8 cellular contexts compared by ENCODE assay signal in genomic region chr14:91415794-91416743, GRCh38. TPM values are rescaled to one million over a fixed set of nuclear protein-coding genes. Genes with fewer than 3 reads are reported as not detected.
DNase-seq lines count a peak whose midpoint lies in the region; ATAC-seq and TF ChIP-seq lines count a peak whose summit lies in the region.

No MANE protein-coding gene starts in this region.

- peak; percentile 67 for DNase-seq in stimulated activated naive B cell treated with anti-CD40 and anti-IgM and Interleukin-4, amounts not matched to agents 10 μg/mL and 1 μg/mL and 100 μg/mL, for 72 hours
- DNase-seq in NCI-H1048 (lab: John Stamatoyannopoulos, UW) = no peak

- H3K4me3 ChIP-seq in OCI-LY3 (ENCODE audit: low read length) (peak overlapping the region; percentile 85), liver (ENCODE audit: low read depth in 1 of 3, low read length in 3 of 3) (peak overlapping the region; percentile 45 to 71 (median 63))

- H4K20me1 ChIP-seq in OCI-LY3 (ENCODE audit: insufficient read depth, low read length) = peaks cover 40% of the 10 kb centered on the region

- peak; percentile 47 for ATAC-seq in HG03097 (IDR thresholded peaks at IDR 0.05; ENCODE audit: low FRiP score, unreplicated experiment)
- peak; percentile 72 to 74 for ATAC-seq in stimulated activated naive B cell treated with anti-CD40 and anti-IgM and Interleukin-4, amounts not matched to agents 10 μg/mL and 1 μg/mL and 100 μg/mL, for 72 hours (replicated peaks)

- no peaks in the 10 kb centered on the region for H3K9me3 Mint-ChIP-seq in activated naive CD4-positive, alpha-beta T cell treated with anti-CD3 and anti-CD28 coated beads, Interleukin-2, amount 50 U/mL, for 24 hours
- no peaks in the 10 kb centered on the region for H3K9me3 Mint-ChIP-seq in stimulated activated naive B cell treated with anti-CD40 and anti-IgM and Interleukin-4, amounts not matched to agents 10 μg/mL and 1 μg/mL and 100 μg/mL, for 72 hours

- H3K36me3 ChIP-seq in OCI-LY3 (replicated peaks; ENCODE audit: low read depth, low read length) (peaks cover 35% of the 10 kb centered on the region), liver (ENCODE audit: control insufficient read depth in 4 of 4, insufficient read depth in 3 of 4, low read depth in 1 of 4, low read length in 3 of 4) (no peaks in the 10 kb centered on the region)

- TF ChIP-seq CTCF in C4-2B (conservative IDR thresholded peaks at IDR 0.05) (no peak), OCI-LY3 (IDR thresholded peaks at IDR 0.05; ENCODE audit: low read depth, low read length) (no peak), liver (IDR thresholded peaks at IDR 0.05; ENCODE audit: low read depth, low read length, missing input control) (no peak)

- TF ChIP-seq POLR2A in GM18951 (IDR thresholded peaks at IDR 0.05; ENCODE audit: extremely low read depth, insufficient read depth, insufficient read length) = peak; percentile 43

- H3K27me3 Mint-ChIP-seq in activated naive CD4-positive, alpha-beta T cell treated with anti-CD3 and anti-CD28 coated beads, Interleukin-2, amount 50 U/mL, for 24 hours = no peaks in the 10 kb centered on the region
- H3K27me3 Mint-ChIP-seq in stimulated activated naive B cell treated with anti-CD40 and anti-IgM and Interleukin-4, amounts not matched to agents 10 μg/mL and 1 μg/mL and 100 μg/mL, for 72 hours = no peaks in the 10 kb centered on the region

- H3K27me3 ChIP-seq in OCI-LY3 (ENCODE audit: low read depth, low read length) = no peaks in the 10 kb centered on the region
- H3K27me3 ChIP-seq in liver (ENCODE audit: control insufficient read depth in 4 of 4, insufficient read depth in 4 of 4, low read length in 3 of 4) = no peaks in the 10 kb centered on the region

- in situ Hi-C loops in GM18951 (cut with MboI; ENCODE audit: low sequenced_read_pairs, unreplicated experiment) = no loop called here

- peak overlapping the region; percentile 97 for H3K4me3 Mint-ChIP-seq in activated naive CD4-positive, alpha-beta T cell treated with anti-CD3 and anti-CD28 coated beads, Interleukin-2, amount 50 U/mL, for 24 hours
- peak overlapping the region; percentile 98 to 99 for H3K4me3 Mint-ChIP-seq in stimulated activated naive B cell treated with anti-CD40 and anti-IgM and Interleukin-4, amounts not matched to agents 10 μg/mL and 1 μg/mL and 100 μg/mL, for 72 hours

- WGBS in liver = 58% methylated on average over 18 of the region's 18 CpGs

- H3K4me1 ChIP-seq in OCI-LY3 (ENCODE audit: low read length) = peaks cover 60% of the 10 kb centered on the region
- H3K4me1 ChIP-seq in liver (ENCODE audit: control insufficient read depth in 4 of 4, insufficient read depth in 4 of 4, low read length in 3 of 4) = peaks cover 7 to 43% (median 31%) of the 10 kb centered on the region in 4 donors

- no peak for TF ChIP-seq RAD21 in liver (IDR thresholded peaks at IDR 0.05)

- H3K4me2 ChIP-seq in OCI-LY3 (ENCODE audit: low read length) = peak overlapping the region; percentile 99

- H3K9me3 ChIP-seq in OCI-LY3 (ENCODE audit: insufficient read depth, low read length) (no peaks in the 10 kb centered on the region), liver (ENCODE audit: control insufficient read depth in 4 of 4, low read length in 3 of 4) (no peaks in the 10 kb centered on the region)

- peak overlapping the region; percentile 90 for H3K9ac ChIP-seq in OCI-LY3 (ENCODE audit: low read length)
- H3K9ac ChIP-seq in liver (ENCODE audit: low read depth in 1 of 2, low read length in 2 of 2) = peak overlapping the region; percentile 36

- peaks cover 63% of the 10 kb centered on the region for H3K79me2 ChIP-seq in OCI-LY3 (ENCODE audit: low read length)

- H3K36me3 Mint-ChIP-seq in activated naive CD4-positive, alpha-beta T cell treated with anti-CD3 and anti-CD28 coated beads, Interleukin-2, amount 50 U/mL, for 24 hours = peaks cover 13% of the 10 kb centered on the region
- peaks cover 29 to 43% of the 10 kb centered on the region in 2 donors for H3K36me3 Mint-ChIP-seq in stimulated activated naive B cell treated with anti-CD40 and anti-IgM and Interleukin-4, amounts not matched to agents 10 μg/mL and 1 μg/mL and 100 μg/mL, for 72 hours

- H2AFZ ChIP-seq in OCI-LY3 (ENCODE audit: low read depth, low read length) = no peak overlapping the region

- H3K27ac ChIP-seq in C4-2B (peak overlapping the region; percentile 98), OCI-LY3 (ENCODE audit: low read length) (peak overlapping the region; percentile 92), liver (ENCODE audit: low read depth in 1 of 2, low read length in 2 of 2) (peak overlapping the region; percentile 69 to 70)

- peaks cover 54% of the 10 kb centered on the region for H3K4me1 Mint-ChIP-seq in activated naive CD4-positive, alpha-beta T cell treated with anti-CD3 and anti-CD28 coated beads, Interleukin-2, amount 50 U/mL, for 24 hours
- H3K4me1 Mint-ChIP-seq in stimulated activated naive B cell treated with anti-CD40 and anti-IgM and Interleukin-4, amounts not matched to agents 10 μg/mL and 1 μg/mL and 100 μg/mL, for 72 hours = peaks cover 38 to 69% of the 10 kb centered on the region in 2 donors

- peak overlapping the region; percentile 99 for H3K27ac Mint-ChIP-seq in activated naive CD4-positive, alpha-beta T cell treated with anti-CD3 and anti-CD28 coated beads, Interleukin-2, amount 50 U/mL, for 24 hours
- H3K27ac Mint-ChIP-seq in stimulated activated naive B cell treated with anti-CD40 and anti-IgM and Interleukin-4, amounts not matched to agents 10 μg/mL and 1 μg/mL and 100 μg/mL, for 72 hours = peak overlapping the region; percentile 99

TF ChIP-seq in liver, 16 proteins besides CTCF, POLR2A, EP300 and RAD21:
- TF ChIP-seq HNF4A (conservative IDR thresholded peaks at IDR 0.05) = no peak
- TF ChIP-seq HNF4G (IDR thresholded peaks at IDR 0.05) = no peak
- TF ChIP-seq YY1 (IDR thresholded peaks at IDR 0.05) = no peak
- TF ChIP-seq ZBTB33 (IDR thresholded peaks at IDR 0.05) = no peak
- TF ChIP-seq MAX (IDR thresholded peaks at IDR 0.05) = no peak
- no peak for TF ChIP-seq FOXA1 (IDR thresholded peaks at IDR 0.05)
- TF ChIP-seq GABPA (IDR thresholded peaks at IDR 0.05 in 1 of 2, conservative IDR thresholded peaks at IDR 0.05 in 1 of 2) = no peak
- TF ChIP-seq ATF3 (IDR thresholded peaks at IDR 0.05) = no peak
- no peak for TF ChIP-seq TAF1 (conservative IDR thresholded peaks at IDR 0.05)
- TF ChIP-seq EGR1 (IDR thresholded peaks at IDR 0.05; ENCODE audit: low read depth in 2 of 2) = no peak
- no peak for TF ChIP-seq SP1 (IDR thresholded peaks at IDR 0.05)
- no peak for TF ChIP-seq RXRA (IDR thresholded peaks at IDR 0.05)
- no peak for TF ChIP-seq NR2F2 (IDR thresholded peaks at IDR 0.05)

RNA-seq across cellular contexts. Expression of gene CCDC88C, which starts 1.6 kb away (rescaled TPM):
- total RNA-seq in liver = 10 to 100 TPM in 1 of 2 donors, 1 to 10 TPM in 1; 6.4 to 10.8 TPM
- 1 to 10 TPM; 1.3 to 1.5 TPM for polyA plus RNA-seq in liver
